In genomic region chr4:3442959-3443749, GRCh38 we compare ENCODE assay signal across 8 cellular contexts. TPM values are rescaled to one million over a fixed set of nuclear protein-coding genes. Genes with fewer than 3 reads are reported as not detected.
DNase-seq lines count a peak whose midpoint lies in the region; FAIRE-seq and TF ChIP-seq lines count a peak whose summit lies in the region.

No MANE protein-coding gene starts in this region.

- intact Hi-C loops in kidney (cut with DNase I), result loop anchor here (10.0 kb wide), 1 partner anchor 98 kb away; no protein-coding TSS in a partner anchor

- H3K4me3 ChIP-seq in HL-60 (replicated peaks; ENCODE audit: insufficient read depth, low read length) (no peak overlapping the region), astrocyte of the cerebellum (ENCODE audit: low read depth, low read length) (no peak overlapping the region), kidney (ENCODE audit: low read length in 2 of 2) (no peak overlapping the region)

- FAIRE-seq in kidney (lab: Jason Lieb, UNC), result no peak

- H3K27ac ChIP-seq in HL-60 (replicated peaks), result no peak overlapping the region
- no peak overlapping the region for H3K27ac ChIP-seq in kidney (ENCODE audit: low read depth in 2 of 2, low read length in 2 of 2)

- no peaks in the 10 kb centered on the region for H3K9me3 ChIP-seq in kidney (ENCODE audit: control insufficient read depth in 1 of 2, low read length in 2 of 2)

- no peaks in the 10 kb centered on the region for H3K36me3 ChIP-seq in kidney (ENCODE audit: control insufficient read depth in 1 of 2, insufficient read depth in 2 of 2, low read length in 2 of 2)

- H3K27me3 ChIP-seq in HL-60 (ENCODE audit: insufficient read depth, poor library complexity, severe bottlenecking), result no peaks in the 10 kb centered on the region

- DNase-seq in NCI-H187 (lab: John Stamatoyannopoulos, UW), result peak; percentile 22 to 36
- no peak for DNase-seq in NCI-H187 treated with DMSO at 0.1 percent for 48 hours (lab: John Stamatoyannopoulos, UW)
- DNase-seq in HL-60 (ENCODE audit: low read depth in 1 of 2, low spot score in 1 of 2), result peak; percentile 26 to 53
- DNase-seq in T-helper 22 cell (ENCODE audit: low read depth), result peak; percentile 25
- no peak for DNase-seq in astrocyte of the cerebellum (ENCODE audit: low read depth)
- peak; percentile 81 for DNase-seq in kidney
- DNase-seq in stimulated activated CD4-positive, alpha-beta T cell treated with anti-CD3 and anti-CD28 coated beads, TNF-alpha, amount 100 ng/mL, for 4 hours (ENCODE audit: low read depth in 3 of 3), result peak; percentile 27 to 38 (median 28)
- DNase-seq in islet precursor cell, result no peak

- no peak overlapping the region for H3K9ac ChIP-seq in kidney (ENCODE audit: low read length in 2 of 2)

- TF ChIP-seq CTCF in HL-60 (IDR thresholded peaks at IDR 0.05; ENCODE audit: insufficient read depth, low read length) (peak; percentile 88), astrocyte of the cerebellum (IDR thresholded peaks at IDR 0.05; ENCODE audit: low read depth, low read length, missing control alignments) (peak; percentile 93), kidney (IDR thresholded peaks at IDR 0.05; ENCODE audit: borderline replicate concordance, extremely low read depth, insufficient read depth) (peak; percentile 97)

- peaks cover 0 to 2% of the 10 kb centered on the region in 2 donors for H3K4me1 ChIP-seq in kidney (ENCODE audit: control insufficient read depth in 1 of 2, insufficient read depth in 1 of 2, low read depth in 1 of 2, low read length in 2 of 2)

- in situ Hi-C loops in astrocyte of the cerebellum (cut with HindIII; ENCODE audit: low sequenced_read_pairs), result loop anchor here (5.0 kb wide), 1 partner anchor 81 kb away; no protein-coding TSS in a partner anchor

RNA-seq across cellular contexts. Expression of gene HGFAC, which starts 1.4 kb away (rescaled TPM):
- 1.6 TPM for total RNA-seq in kidney
- 0.86 TPM for polyA plus RNA-seq in kidney (ENCODE audit: insufficient read depth, low read depth, low replicate concordance)

RNA-seq across cellular contexts. Expression of gene DOK7, which starts 20.0 kb away (rescaled TPM):
- total RNA-seq in kidney, result 7.0 TPM
- polyA plus RNA-seq in kidney (ENCODE audit: insufficient read depth, low read depth, low replicate concordance), result 1.2 TPM

Comparison
In these comparisons a context has a peak if more than half of its experiments do, and no peak if none do; other contexts are left out.
1. DNase-seq: peak in NCI-H187 (2 of 2), HL-60 (2 of 2), T-helper 22 cell (single experiment), kidney (single experiment) and stimulated activated CD4-positive, alpha-beta T cell treated with anti-CD3 and anti-CD28 coated beads, TNF-alpha, amount 100 ng/mL, for 4 hours (3 of 3); none in NCI-H187 treated with DMSO at 0.1 percent for 48 hours (single experiment), astrocyte of the cerebellum (single experiment) and islet precursor cell (single experiment).
2. Peak in every context shown above with its lines, with median percentiles within 50 percentile points of each other: CTCF ChIP-seq.